ENCODE assay signal across 16 cellular contexts in genomic region chr16:534856-535445, GRCh38. TPM values are rescaled to one million over a fixed set of nuclear protein-coding genes. Genes with fewer than 3 reads are reported as not detected.
DNase-seq lines count a peak whose midpoint lies in the region; ATAC-seq, FAIRE-seq and TF ChIP-seq lines count a peak whose summit lies in the region.
"Had no signal": no experiment of that assay in that cellular context is flagged by ENCODE, and none has a peak within 500 bp of the region (broad histone marks: within the 10 kb centered on the region; RNA-seq: fewer than 3 reads in every experiment).

No MANE protein-coding gene starts in this region.

- H3K14ac ChIP-seq in IMR-90 (replicated peaks; ENCODE audit: low read depth, low read length) = no peak overlapping the region
- H3K14ac ChIP-seq in H1 (ENCODE audit: insufficient read length) = no peak overlapping the region

- intact Hi-C loops in IMR-90 (cut with micrococcal nuclease) = no loop called here

- dilution Hi-C loops in IMR-90 (cut with HindIII; ENCODE audit: low sequenced_read_pairs, unreplicated experiment) = no loop called here

- H4K5ac ChIP-seq in IMR-90 (ENCODE audit: low read depth, low read length) = peak overlapping the region; percentile 29; the same call in 1 of the 2 replicates
- no peak overlapping the region for H4K5ac ChIP-seq in H1 (ENCODE audit: insufficient read length, low read depth, low read length)

- no peak overlapping the region for H3K4me3 ChIP-seq in IMR-90 (ENCODE audit: insufficient read depth, low read depth, low read length)
- no peak overlapping the region for H3K4me3 ChIP-seq in H1 (ENCODE audit: extremely low read depth in 1 of 4, insufficient read depth in 2 of 4, low read depth in 3 of 4, low read length in 4 of 4)
- peak overlapping the region; percentile 48 for H3K4me3 ChIP-seq in rectal smooth muscle tissue (ENCODE audit: low read length)

- no peak overlapping the region for H3K4me2 ChIP-seq in IMR-90 (ENCODE audit: low read depth, low read length)
- no peak overlapping the region for H3K4me2 ChIP-seq in H1 (ENCODE audit: insufficient read depth in 1 of 2, low read depth in 2 of 2, low read length in 2 of 2)

- TF ChIP-seq EP300 in H1 (IDR thresholded peaks at IDR 0.05; ENCODE audit: borderline replicate concordance in 1 of 2, low read depth in 2 of 2, low read length in 2 of 2) = no peak

- in situ Hi-C loops in IMR-90 (cut with MboI; ENCODE audit: low sequenced_read_pairs) = no loop called here

- H2BK15ac ChIP-seq in IMR-90 (ENCODE audit: low read depth, low read length) (no peak overlapping the region), H1 (ENCODE audit: low read length) (no peak overlapping the region)

- H3K27me3 ChIP-seq in IMR-90 (ENCODE audit: control insufficient read depth, insufficient read depth, low read length) = no peaks in the 10 kb centered on the region
- H3K27me3 ChIP-seq in H1 (replicated peaks in 1 of 4; ENCODE audit: control insufficient read depth in 3 of 4, extremely low read depth in 1 of 4, insufficient read depth in 3 of 4, low read length in 3 of 4) = no peaks in the 10 kb centered on the region
- no peaks in the 10 kb centered on the region for H3K27me3 ChIP-seq in rectal smooth muscle tissue (ENCODE audit: control insufficient read depth, insufficient read depth, low read length)
- H3K27me3 ChIP-seq: BE2C had no signal

- peak overlapping the region; percentile 21 for H2AFZ ChIP-seq in IMR-90 (replicated peaks; ENCODE audit: low read length, poor library complexity)
- no peak overlapping the region for H2AFZ ChIP-seq in H1 (ENCODE audit: low read length)

- H3K27ac ChIP-seq in IMR-90 (ENCODE audit: insufficient read depth, low read length) = no peak overlapping the region
- H3K27ac ChIP-seq in H1 (ENCODE audit: low read depth, low read length) = no peak overlapping the region
- H3K27ac ChIP-seq in rectal smooth muscle tissue (ENCODE audit: low read depth, low read length) = no peak overlapping the region

- no TSS peak for BruUV-seq in IMR-90 (replicated peaks; lab: Mats Ljungman, UMichigan)

- no peaks in the 10 kb centered on the region for H3K9me3 ChIP-seq in IMR-90 (ENCODE audit: control insufficient read depth, insufficient read depth, low read length)
- no peaks in the 10 kb centered on the region for H3K9me3 ChIP-seq in H1 (ENCODE audit: insufficient read depth in 2 of 2, low read depth in 1 of 2, low read length in 1 of 2)
- H3K9me3 ChIP-seq: BE2C had no signal

- H2BK20ac ChIP-seq in IMR-90 (ENCODE audit: low read depth, low read length) = peak overlapping the region; percentile 53; the same call in 1 of the 2 replicates
- H2BK20ac ChIP-seq in H1 (ENCODE audit: low read length) = no peak overlapping the region

- peak overlapping the region; percentile 85 for H2AK5ac ChIP-seq in IMR-90 (ENCODE audit: low read depth, low read length)
- no peak overlapping the region for H2AK5ac ChIP-seq in H1 (ENCODE audit: low read depth, low read length)

- H2BK120ac ChIP-seq in IMR-90 (ENCODE audit: low read depth, low read length) (no peak overlapping the region; the same call in 1 of the 2 replicates), H1 (replicated peaks; ENCODE audit: low read depth, low read length) (no peak overlapping the region)

- H2BK5ac ChIP-seq in IMR-90 (ENCODE audit: low read depth, low read length, poor library complexity, severe bottlenecking) = peak overlapping the region; percentile 64
- no peak overlapping the region; the same call in 1 of the 2 replicates for H2BK5ac ChIP-seq in H1 (ENCODE audit: low read depth, low read length)

- H3K23ac ChIP-seq in IMR-90 (ENCODE audit: low read depth, low read length) (no peak overlapping the region), H1 (ENCODE audit: insufficient read length) (no peak overlapping the region)

- peaks cover 12% of the 10 kb centered on the region; the same call in 1 of the 2 replicates for H3K36me3 ChIP-seq in IMR-90 (ENCODE audit: control insufficient read depth, insufficient read depth, low read length)
- H3K36me3 ChIP-seq in H1 (ENCODE audit: control insufficient read depth in 2 of 4, insufficient read depth in 4 of 4, low read length in 3 of 4) = no peaks in the 10 kb centered on the region; a peak in 2 of 8 replicates
- peaks cover 7% of the 10 kb centered on the region for H3K36me3 ChIP-seq in rectal smooth muscle tissue (ENCODE audit: control insufficient read depth, insufficient read depth, low read length)

- DNase-seq in IMR-90 = no peak
- DNase-seq in H1 (ENCODE audit: low read depth in 1 of 2, low spot score in 2 of 2) = no peak
- no peak for DNase-seq in hippocampal formation (lab: John Stamatoyannopoulos, UW)
- DNase-seq: activated CD4-positive, alpha-beta T cell treated with anti-CD3 and anti-CD28 coated beads, Interleukin-2, amount 50 U/mL, for 4 hours; BE2C; effector memory CD8-positive, alpha-beta T cell; glutamatergic neuron; NCI-H1694 treated with DMSO at 0.1 percent for 48 hours had no signal

- TF ChIP-seq POLR2A in IMR-90 (IDR thresholded peaks at IDR 0.05; ENCODE audit: low read depth, low read length) = no peak
- no peak for TF ChIP-seq POLR2A in H1 (IDR thresholded peaks at IDR 0.05; ENCODE audit: control extremely low read depth in 1 of 2, low read depth in 2 of 2, low read length in 2 of 2)

- H3K79me2 ChIP-seq in H1 (ENCODE audit: control insufficient read depth in 1 of 2, insufficient read depth in 2 of 2, low read length in 2 of 2) = peaks cover 0 to 51% of the 10 kb centered on the region in 2 experiments; a peak in 3 of 4 replicates

- peaks cover 12% of the 10 kb centered on the region; the same call in 1 of the 2 replicates for H3K9me1 ChIP-seq in IMR-90 (ENCODE audit: insufficient read depth, low read length)

- H4K20me1 ChIP-seq in IMR-90 (ENCODE audit: insufficient read depth, low read length) (peaks cover 69% of the 10 kb centered on the region), H1 (replicated peaks in 1 of 2; ENCODE audit: control insufficient read depth in 1 of 2, insufficient read depth in 2 of 2, low read length in 2 of 2) (peaks cover 7 to 34% of the 10 kb centered on the region in 2 experiments)

- H3K56ac ChIP-seq in IMR-90 (ENCODE audit: extremely low read depth, insufficient read depth, low read length) = no peak overlapping the region
- H3K56ac ChIP-seq in H1 (replicated peaks; ENCODE audit: insufficient read length, low read depth, low read length) = no peak overlapping the region

- no peak for ATAC-seq in IMR-90 (ENCODE audit: low read depth)
- ATAC-seq in HG03159 (IDR thresholded peaks at IDR 0.05; ENCODE audit: unreplicated experiment) = no peak
- ATAC-seq in GM21737 (IDR thresholded peaks at IDR 0.05; ENCODE audit: unreplicated experiment) = no peak
- ATAC-seq: effector memory CD8-positive, alpha-beta T cell had no signal

- TF ChIP-seq RAD21 in IMR-90 (IDR thresholded peaks at IDR 0.05; ENCODE audit: low read length) = no peak
- TF ChIP-seq RAD21 in H1 (IDR thresholded peaks at IDR 0.05 in 1 of 2, conservative IDR thresholded peaks at IDR 0.05 in 1 of 2; ENCODE audit: low read depth in 2 of 2, low read length in 2 of 2) = no peak

- TF ChIP-seq CTCF in IMR-90 (conservative IDR thresholded peaks at IDR 0.05; ENCODE audit: low read depth, low read length) = no peak
- no peak for TF ChIP-seq CTCF in H1 (IDR thresholded peaks at IDR 0.05; ENCODE audit: control extremely low read depth in 1 of 3, insufficient read depth in 1 of 3, low read depth in 1 of 3, low read length in 3 of 3)

- peak overlapping the region; percentile 89 for H2AK9ac ChIP-seq in IMR-90 (replicated peaks; ENCODE audit: low read depth, low read length, poor library complexity)

- H4K8ac ChIP-seq in IMR-90 (ENCODE audit: low read depth in 2 of 2, low read length in 2 of 2) (0 out of 4 replicates have a peak overlapping the region, but pooled peaks of 1 of the 2 experiments have one; percentile 33), H1 (ENCODE audit: extremely low read depth, insufficient read depth, low read length) (peak overlapping the region; percentile 68; the same call in 1 of the 2 replicates)

- no peak overlapping the region for H2BK12ac ChIP-seq in H1 (ENCODE audit: low read depth, low read length)

- H3K9ac ChIP-seq in IMR-90 (ENCODE audit: low read depth, low read length) = no peak overlapping the region
- H3K9ac ChIP-seq in H1 (replicated peaks in 1 of 4; ENCODE audit: extremely low read depth in 1 of 4, low read depth in 3 of 4, low read length in 3 of 4) = no peak overlapping the region
- no peak overlapping the region for H3K9ac ChIP-seq in rectal smooth muscle tissue (ENCODE audit: low read length)

- no peaks in the 10 kb centered on the region for H3K23me2 ChIP-seq in H1 (ENCODE audit: low read depth, low read length)

- WGBS in IMR-90 (ENCODE audit: extremely low coverage in 2 of 2, insufficient read length in 1 of 2), 2 experiments = 93% methylated on average over 19 of the region's 27 CpGs; no CpG with 5 or more reads in 1 of the 2 experiments
- WGBS in H1 (ENCODE audit: extremely low coverage in 1 of 2, insufficient coverage in 1 of 2, insufficient read length in 1 of 2, insufficient replicate concordance in 2 of 2, low coverage in 1 of 2, low lambda C conversion rate in 2 of 2, missing lambda C conversion rate in 1 of 2), 2 experiments = 95% methylated on average over 26 of the region's 27 CpGs; no CpG with 5 or more reads in 1 of the 2 experiments

- POLR2A ChIA-PET in IMR-90 (lab: Charles Lee; ENCODE audit: unreplicated experiment) (no interaction called here), H1 (lab: Charles Lee; ENCODE audit: partially characterized antibody) (interaction anchor here (0.6 to 1.7 kb wide), 2 partner anchors 21 to 819 kb away, joined by 4 read pairs; no protein-coding TSS in a partner anchor)

- peaks cover 15% of the 10 kb centered on the region for H3K4me1 ChIP-seq in IMR-90 (ENCODE audit: control insufficient read depth, insufficient read depth, low read length)
- H3K4me1 ChIP-seq in H1 (replicated peaks in 1 of 4; ENCODE audit: control insufficient read depth in 3 of 4, insufficient read depth in 4 of 4, low read length in 3 of 4) = no peaks in the 10 kb centered on the region; a peak in 2 of 7 replicates
- H3K4me1 ChIP-seq in rectal smooth muscle tissue (ENCODE audit: control insufficient read depth, insufficient read depth, low read length) = no peaks in the 10 kb centered on the region
- H3K4me1 ChIP-seq: BE2C had no signal

- no peak overlapping the region for H3K18ac ChIP-seq in IMR-90 (ENCODE audit: low read depth, low read length)
- no peak overlapping the region for H3K18ac ChIP-seq in H1 (ENCODE audit: extremely low read depth, low read length)

- no peak for FAIRE-seq in H1 (lab: Jason Lieb, UNC)
- FAIRE-seq: GM12891 had no signal

- H3K79me1 ChIP-seq in IMR-90 (ENCODE audit: low read depth in 1 of 2, low read length in 2 of 2) (peaks cover 13 to 70% of the 10 kb centered on the region in 2 experiments), H1 (ENCODE audit: low read depth, low read length) (peaks cover 18% of the 10 kb centered on the region)

- CTCF ChIA-PET in IMR-90 (lab: Yijun Ruan, JAX) = no interaction called here
- CTCF ChIA-PET in H1 (lab: Charles Lee; ENCODE audit: partially characterized antibody) = interaction anchor here (1.6 to 3.0 kb wide), 2 partner anchors 7 to 14 kb away, joined by 6 to 14 read pairs; no protein-coding TSS in a partner anchor

- H3K4ac ChIP-seq in IMR-90 (ENCODE audit: low read depth, low read length) = peak overlapping the region; percentile 70
- no peak overlapping the region for H3K4ac ChIP-seq in H1 (replicated peaks; ENCODE audit: insufficient read length, low read depth, low read length)

- H4K91ac ChIP-seq in IMR-90 (ENCODE audit: insufficient read depth, low read depth, low read length) = peak overlapping the region; percentile 55; the same call in 1 of the 2 replicates
- no peak overlapping the region for H4K91ac ChIP-seq in H1 (replicated peaks; ENCODE audit: insufficient read length, low read length)

RNA-seq across cellular contexts. Expression of gene CAPN15, which starts 7.4 kb away (rescaled TPM):
- 9.3 and 11.4 TPM in 2 replicates for total RNA-seq in IMR-90 (2012; rRNA removed)
- 24.3 and 36.0 TPM in 2 replicates for polyA plus RNA-seq in IMR-90 (2012; rRNA removed)
- polyA plus RNA-seq in IMR-90 (2012; cell fraction: cytosol; rRNA removed) = 13.9 and 31.3 TPM in 2 replicates
- polyA plus RNA-seq in IMR-90 (2012; cell fraction: nucleus; rRNA removed; ENCODE audit: low replicate concordance) = 73.5 and 220 TPM in 2 replicates
- total RNA-seq in H1 (2021; fragmentation: NEBNext Ultra II Directional; extraction: Animal tissue kit (Norgen Biotek cat#: 25700)) = 74.6 and 76.9 TPM in 2 replicates
- polyA plus RNA-seq in H1 (2011; rRNA removed) = 38.9 and 68.4 TPM in 2 replicates
- 40.1 TPM for polyA plus RNA-seq in H1 (2011; cell fraction: cytosol; rRNA removed)
- polyA plus RNA-seq in H1 (2011; cell fraction: nucleus; rRNA removed) = 97.9 TPM
- polyA plus RNA-seq in H1 (2012, experiment 1 of 2) = 28.0 to 47.8 TPM (median 43.1 TPM) in 4 replicates
- 29.7 TPM for polyA plus RNA-seq in H1 (2012, experiment 2 of 2)
- 37.4 TPM for polyA plus RNA-seq in H1 (2013, experiment 1 of 2)
- 36.4 TPM for polyA plus RNA-seq in H1 (2013, experiment 2 of 2)
- 13.1 and 15.2 TPM in 2 replicates for polyA minus RNA-seq in H1 (2011; rRNA and poly(A)+ RNA removed)
- 74.6 TPM for polyA minus RNA-seq in H1 (2011; cell fraction: cytosol; rRNA and poly(A)+ RNA removed)
- 33.7 TPM for polyA minus RNA-seq in H1 (2011; cell fraction: nucleus; rRNA and poly(A)+ RNA removed)

RNA-seq across cellular contexts. Expression of gene PRR35, which starts 25.2 kb away (rescaled TPM):
- total RNA-seq in IMR-90 (2012; rRNA removed) = not detected in 2 replicates
- polyA plus RNA-seq in IMR-90 (2012; rRNA removed) = not detected in 2 replicates
- not detected in 2 replicates for polyA plus RNA-seq in IMR-90 (2012; cell fraction: cytosol; rRNA removed)
- 0.05 and 0.09 TPM in 2 replicates for polyA plus RNA-seq in IMR-90 (2012; cell fraction: nucleus; rRNA removed; ENCODE audit: low replicate concordance)
- total RNA-seq in H1 (2021; fragmentation: NEBNext Ultra II Directional; extraction: Animal tissue kit (Norgen Biotek cat#: 25700)) = 0.50 and 0.61 TPM in 2 replicates
- polyA plus RNA-seq in H1 (2011; rRNA removed) = 0.38 and 0.52 TPM in 2 replicates
- 0.44 TPM for polyA plus RNA-seq in H1 (2011; cell fraction: cytosol; rRNA removed)
- polyA plus RNA-seq in H1 (2011; cell fraction: nucleus; rRNA removed) = 1.3 TPM
- 0.21 to 0.55 TPM (median 0.41 TPM) in 4 replicates for polyA plus RNA-seq in H1 (2012, experiment 1 of 2)
- 0.25 TPM for polyA plus RNA-seq in H1 (2012, experiment 2 of 2)
- polyA plus RNA-seq in H1 (2013, experiment 1 of 2) = 0.45 TPM
- 0.53 TPM for polyA plus RNA-seq in H1 (2013, experiment 2 of 2)
- polyA minus RNA-seq in H1 (2011; rRNA and poly(A)+ RNA removed) = 0.10 TPM in 1 of 2 replicates, not detected in the other
- 0.51 TPM for polyA minus RNA-seq in H1 (2011; cell fraction: cytosol; rRNA and poly(A)+ RNA removed)
- polyA minus RNA-seq in H1 (2011; cell fraction: nucleus; rRNA and poly(A)+ RNA removed) = 0.30 TPM
- total RNA-seq: activated T-helper 2 cell treated with anti-CD3 and anti-CD28 coated beads, Interferon-gamma antibody, Interleukin-2, Interleukin-4, amounts not matched to agents 10 μg/mL and 5 μg/mL and 100 μg/mL, durations not matched to agents 14 hours and 24 hours and 36 hours; left cardiac atrium; subcutaneous adipose tissue had no signal
- polyA plus RNA-seq: neural cell had no signal

RNA-seq across cellular contexts. Expression of gene NHLRC4, which starts 31.9 kb away (rescaled TPM):
- 0.56 and 0.72 TPM in 2 replicates for total RNA-seq in IMR-90 (2012; rRNA removed)
- 0.65 and 0.84 TPM in 2 replicates for polyA plus RNA-seq in IMR-90 (2012; rRNA removed)
- 0.76 and 1.4 TPM in 2 replicates for polyA plus RNA-seq in IMR-90 (2012; cell fraction: cytosol; rRNA removed)
- polyA plus RNA-seq in IMR-90 (2012; cell fraction: nucleus; rRNA removed; ENCODE audit: low replicate concordance) = 1.3 and 2.4 TPM in 2 replicates
- 0.75 and 0.76 TPM in 2 replicates for total RNA-seq in H1 (2021; fragmentation: NEBNext Ultra II Directional; extraction: Animal tissue kit (Norgen Biotek cat#: 25700))
- 0.60 and 0.72 TPM in 2 replicates for polyA plus RNA-seq in H1 (2011; rRNA removed)
- 0.78 TPM for polyA plus RNA-seq in H1 (2011; cell fraction: cytosol; rRNA removed)
- 1.7 TPM for polyA plus RNA-seq in H1 (2011; cell fraction: nucleus; rRNA removed)
- 0.56 to 0.72 TPM (median 0.63 TPM) in 4 replicates for polyA plus RNA-seq in H1 (2012, experiment 1 of 2)
- polyA plus RNA-seq in H1 (2012, experiment 2 of 2) = 0.76 TPM
- 0.26 TPM for polyA plus RNA-seq in H1 (2013, experiment 1 of 2)
- polyA plus RNA-seq in H1 (2013, experiment 2 of 2) = 0.33 TPM
- polyA minus RNA-seq in H1 (2011; rRNA and poly(A)+ RNA removed) = 0.09 and 0.20 TPM in 2 replicates
- polyA minus RNA-seq in H1 (2011; cell fraction: cytosol; rRNA and poly(A)+ RNA removed) = not detected
- polyA minus RNA-seq in H1 (2011; cell fraction: nucleus; rRNA and poly(A)+ RNA removed) = 1.5 TPM
- polyA plus RNA-seq: neural cell had no signal

RNA-seq across cellular contexts. Expression of gene PIGQ, which starts 34.8 kb away (rescaled TPM):
- 5.9 and 7.2 TPM in 2 replicates for total RNA-seq in IMR-90 (2012; rRNA removed)
- 36.8 and 40.5 TPM in 2 replicates for polyA plus RNA-seq in IMR-90 (2012; rRNA removed)
- 16.5 and 38.0 TPM in 2 replicates for polyA plus RNA-seq in IMR-90 (2012; cell fraction: cytosol; rRNA removed)
- polyA plus RNA-seq in IMR-90 (2012; cell fraction: nucleus; rRNA removed; ENCODE audit: low replicate concordance) = 111 and 325 TPM in 2 replicates
- 34.2 and 36.0 TPM in 2 replicates for total RNA-seq in H1 (2021; fragmentation: NEBNext Ultra II Directional; extraction: Animal tissue kit (Norgen Biotek cat#: 25700))
- polyA plus RNA-seq in H1 (2011; rRNA removed) = 49.2 and 80.4 TPM in 2 replicates
- 56.8 TPM for polyA plus RNA-seq in H1 (2011; cell fraction: cytosol; rRNA removed)
- polyA plus RNA-seq in H1 (2011; cell fraction: nucleus; rRNA removed) = 283 TPM
- 20.8 to 38.5 TPM (median 33.9 TPM) in 4 replicates for polyA plus RNA-seq in H1 (2012, experiment 1 of 2)
- 26.0 TPM for polyA plus RNA-seq in H1 (2012, experiment 2 of 2)
- polyA plus RNA-seq in H1 (2013, experiment 1 of 2) = 24.1 TPM
- 22.7 TPM for polyA plus RNA-seq in H1 (2013, experiment 2 of 2)
- 30.5 and 36.4 TPM in 2 replicates for polyA minus RNA-seq in H1 (2011; rRNA and poly(A)+ RNA removed)
- 24.4 TPM for polyA minus RNA-seq in H1 (2011; cell fraction: cytosol; rRNA and poly(A)+ RNA removed)
- 73.6 TPM for polyA minus RNA-seq in H1 (2011; cell fraction: nucleus; rRNA and poly(A)+ RNA removed)

RNA-seq across cellular contexts. Expression of gene RAB40C, which starts 54.9 kb away (rescaled TPM):
- total RNA-seq in IMR-90 (2012; rRNA removed) = 6.8 and 6.9 TPM in 2 replicates
- 13.7 and 15.3 TPM in 2 replicates for polyA plus RNA-seq in IMR-90 (2012; rRNA removed)
- polyA plus RNA-seq in IMR-90 (2012; cell fraction: cytosol; rRNA removed) = 11.0 and 21.8 TPM in 2 replicates
- 26.4 and 67.6 TPM in 2 replicates for polyA plus RNA-seq in IMR-90 (2012; cell fraction: nucleus; rRNA removed; ENCODE audit: low replicate concordance)
- total RNA-seq in H1 (2021; fragmentation: NEBNext Ultra II Directional; extraction: Animal tissue kit (Norgen Biotek cat#: 25700)) = 15.6 and 17.8 TPM in 2 replicates
- polyA plus RNA-seq in H1 (2011; rRNA removed) = 13.9 and 18.6 TPM in 2 replicates
- 14.4 TPM for polyA plus RNA-seq in H1 (2011; cell fraction: cytosol; rRNA removed)
- polyA plus RNA-seq in H1 (2011; cell fraction: nucleus; rRNA removed) = 23.9 TPM
- polyA plus RNA-seq in H1 (2012, experiment 1 of 2) = 11.4 to 19.2 TPM (median 15.6 TPM) in 4 replicates
- polyA plus RNA-seq in H1 (2012, experiment 2 of 2) = 13.6 TPM
- polyA plus RNA-seq in H1 (2013, experiment 1 of 2) = 11.3 TPM
- 11.7 TPM for polyA plus RNA-seq in H1 (2013, experiment 2 of 2)
- 5.9 and 6.8 TPM in 2 replicates for polyA minus RNA-seq in H1 (2011; rRNA and poly(A)+ RNA removed)
- 8.4 TPM for polyA minus RNA-seq in H1 (2011; cell fraction: cytosol; rRNA and poly(A)+ RNA removed)
- polyA minus RNA-seq in H1 (2011; cell fraction: nucleus; rRNA and poly(A)+ RNA removed) = 8.9 TPM
